ENCODE assay signal across 3 cellular contexts in genomic region chr11:124072147-124072546, GRCh38.
TF ChIP-seq lines count a peak whose summit lies in the region.

No MANE protein-coding gene starts in this region.

TF ChIP-seq in A549, 52 proteins besides CTCF, POLR2A, EP300 and RAD21:
- TF ChIP-seq RCOR1 (IDR thresholded peaks at IDR 0.05; ENCODE audit: low read depth, low read length), result no peak
- TF ChIP-seq ZC3H11A (IDR thresholded peaks at IDR 0.05), result peak; percentile 76

TF ChIP-seq in HEK293, 187 proteins besides CTCF, POLR2A, EP300 and RAD21 (continues in another document):
- TF ChIP-seq KLF17 (tag by site-specific recombination; IDR thresholded peaks at IDR 0.05) (no peak), ZNF660 (tag by site-specific recombination; IDR thresholded peaks at IDR 0.05) (no peak), ZNF274 (IDR thresholded peaks at IDR 0.05; ENCODE audit: low read length) (no peak), ZNF274 (tag by site-specific recombination; IDR thresholded peaks at IDR 0.05; ENCODE audit: borderline replicate concordance) (no peak), ZNF580 (tag by site-specific recombination; IDR thresholded peaks at IDR 0.05) (0 out of 2 replicates have a peak, but pooled peaks have one; percentile 18), ZNF837 (tag by site-specific recombination; IDR thresholded peaks at IDR 0.05) (no peak), ZNF350 (tag by site-specific recombination; IDR thresholded peaks at IDR 0.05) (no peak), ZNF792 (tag by site-specific recombination; IDR thresholded peaks at IDR 0.05) (no peak), ZNF518A (tag by site-specific recombination; conservative IDR thresholded peaks at IDR 0.05; ENCODE audit: low read depth) (peak; percentile 88), ZNF24 (tag by site-specific recombination; IDR thresholded peaks at IDR 0.05) (no peak), ZEB2 (tag by site-specific recombination; IDR thresholded peaks at IDR 0.05) (no peak), ZNF324 (tag by site-specific recombination; IDR thresholded peaks at IDR 0.05) (no peak), ZNF626 (tag by site-specific recombination; IDR thresholded peaks at IDR 0.05) (no peak), ZNF280D (tag by site-specific recombination; IDR thresholded peaks at IDR 0.05) (no peak), ZNF830 (tag by site-specific recombination; IDR thresholded peaks at IDR 0.05; ENCODE audit: low read depth) (no peak), ZSCAN18 (tag by site-specific recombination; IDR thresholded peaks at IDR 0.05) (no peak)

TF ChIP-seq in H1, 55 proteins besides CTCF, POLR2A, EP300 and RAD21:
- TF ChIP-seq RBBP5 (IDR thresholded peaks at IDR 0.05; ENCODE audit: borderline replicate concordance, low read depth, low read length), result no peak
